ENCODE assay signal across 20 cellular contexts in the genomic region with DNA sequence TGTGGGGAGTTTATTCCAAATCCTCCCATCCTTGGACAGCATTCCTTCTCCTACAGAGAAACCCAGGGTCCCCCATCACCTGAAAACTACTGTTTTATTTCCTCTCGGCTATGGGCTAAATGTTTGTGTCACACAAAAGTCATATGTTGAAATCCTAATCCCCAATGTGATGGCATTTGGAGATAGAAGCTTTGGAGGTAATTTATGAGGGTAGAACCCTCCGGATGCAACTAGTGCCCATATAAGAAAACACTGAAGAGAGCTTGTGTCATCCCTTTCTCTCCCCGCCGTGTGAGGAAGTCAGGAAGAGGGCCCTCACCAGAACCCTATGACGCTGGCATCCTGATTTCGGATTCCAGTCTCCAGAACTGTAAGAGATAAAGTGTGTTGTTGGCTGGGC.
A peak's percentile ranks its signal among the peaks of the same experiment; 100 is the strongest.
DNase-seq lines count a peak whose midpoint lies in the region; ATAC-seq and TF ChIP-seq lines count a peak whose summit lies in the region.
"Had no signal": no experiment of that assay in that cellular context is flagged by ENCODE, and none has a peak within 500 bp of the region (broad histone marks: within the 10 kb centered on the region; RNA-seq: fewer than 3 reads in every experiment).

No MANE protein-coding gene starts in this region.

- no peak overlapping the region for H2BK120ac ChIP-seq in trophoblast cell (ENCODE audit: insufficient read depth, low read length, poor library complexity)

- H3K27me3 Mint-ChIP-seq in endodermal cell (ENCODE audit: insufficient read depth), result peaks cover 12% of the 10 kb centered on the region
- peaks cover 6 to 28% of the 10 kb centered on the region in 2 donors for H3K27me3 Mint-ChIP-seq in CD8-positive, alpha-beta memory T cell

- H3K9ac ChIP-seq in HCT116 (ENCODE audit: low read length) (no peak overlapping the region), endodermal cell (ENCODE audit: extremely low read depth, low read length, poor library complexity, severe bottlenecking) (no peak overlapping the region), trophoblast cell (ENCODE audit: low read length) (no peak overlapping the region)
- H3K9ac ChIP-seq: BLaER1 had no signal

- no peak for TF ChIP-seq CTCF in HCT116 (IDR thresholded peaks at IDR 0.05 in 2 of 3, conservative IDR thresholded peaks at IDR 0.05 in 1 of 3; ENCODE audit: borderline replicate concordance in 1 of 3, insufficient read depth in 1 of 3, low read depth in 2 of 3, low read length in 2 of 3)
- no peak for TF ChIP-seq CTCF in endodermal cell (conservative IDR thresholded peaks at IDR 0.05)

- H4K20me1 ChIP-seq in HCT116 (ENCODE audit: insufficient read depth), result no peaks in the 10 kb centered on the region
- H4K20me1 ChIP-seq: BLaER1 had no signal

- H3K4me3 ChIP-seq in HCT116 (replicated peaks in 1 of 2; ENCODE audit: low read depth in 1 of 2, low read length in 2 of 2), result no peak overlapping the region
- peak overlapping the region; percentile 56 for H3K4me3 ChIP-seq in endodermal cell (ENCODE audit: low read length)
- 0 out of 2 replicates have a peak overlapping the region, but pooled peaks have one; percentile 17 for H3K4me3 ChIP-seq in iPS-18c (ENCODE audit: insufficient read depth, low read depth, low read length)
- H3K4me3 ChIP-seq in trophoblast cell (ENCODE audit: low read depth, low read length), result no peak overlapping the region
- H3K4me3 ChIP-seq in CD8-positive, alpha-beta memory T cell (ENCODE audit: low read length), result no peak overlapping the region
- H3K4me3 ChIP-seq: BLaER1 had no signal

- no peak overlapping the region for H2BK5ac ChIP-seq in trophoblast cell (ENCODE audit: low read depth, low read length, poor library complexity)

- H3K9me2 ChIP-seq in HCT116 (ENCODE audit: insufficient read depth), result no peaks in the 10 kb centered on the region

- H3K4me1 ChIP-seq in HCT116 (ENCODE audit: control insufficient read depth in 1 of 2, insufficient read depth in 2 of 2, low read length in 2 of 2) (no peaks in the 10 kb centered on the region), endodermal cell (ENCODE audit: control insufficient read depth, insufficient read depth, low read length) (no peaks in the 10 kb centered on the region), trophoblast cell (ENCODE audit: control insufficient read depth in 1 of 2, insufficient read depth in 2 of 2, low read length in 2 of 2) (no peaks in the 10 kb centered on the region)
- H3K4me1 ChIP-seq in CD8-positive, alpha-beta memory T cell (ENCODE audit: insufficient read depth, low read length), result no peaks in the 10 kb centered on the region
- H3K4me1 ChIP-seq: BLaER1 had no signal

- H2AK5ac ChIP-seq in trophoblast cell (ENCODE audit: low read length), result no peak overlapping the region

- H3K27me3 ChIP-seq in HCT116 (ENCODE audit: insufficient read depth, low read length) (no peaks in the 10 kb centered on the region), endodermal cell (ENCODE audit: control insufficient read depth, insufficient read depth, low read length, poor library complexity, severe bottlenecking) (peaks cover 14% of the 10 kb centered on the region), trophoblast cell (ENCODE audit: insufficient read depth, low read length) (no peaks in the 10 kb centered on the region)
- no peaks in the 10 kb centered on the region for H3K27me3 ChIP-seq in CD8-positive, alpha-beta memory T cell (ENCODE audit: insufficient read depth, low read length, poor library complexity, severe bottlenecking)
- H3K27me3 ChIP-seq: BE2C, BLaER1 had no signal

- DNase-seq in HCT116 (ENCODE audit: low read depth, low spot score) (no peak), endodermal cell (no peak), trophoblast cell (peak; percentile 85 to 93), T-helper 9 cell (no peak), islet precursor cell (no peak)
- DNase-seq in CD8-positive, alpha-beta memory T cell, result no peak
- DNase-seq: 8988T; ACHN; BE2C; C1 segment of cervical spinal cord; Calu3; CD4-positive, CD25-positive, alpha-beta regulatory T cell; CD8-positive, alpha-beta T cell; COR-L47; DMS79 treated with DMSO at 0.1 percent for 48 hours; GF-D8 had no signal

- CTCF ChIA-PET in HCT116 (lab: Charles Lee), result no interaction called here
- CTCF ChIA-PET in CD8-positive, alpha-beta memory T cell (lab: Charles Lee), result no interaction called here

- no peak overlapping the region for H3K23ac ChIP-seq in trophoblast cell (ENCODE audit: low read length)

- RAD21 ChIA-PET in HCT116 (lab: Charles Lee; ENCODE audit: low non-redundant PET in 1 of 2, low total read pairs in 2 of 2, uncharacterized antibody in 2 of 2, unreplicated experiment in 2 of 2), result no interaction called here

- H3K18ac ChIP-seq in trophoblast cell (ENCODE audit: low read length), result no peak overlapping the region

- TF ChIP-seq POLR2A in HCT116 (IDR thresholded peaks at IDR 0.05; ENCODE audit: borderline replicate concordance, extremely low read depth, insufficient read depth, insufficient read length), result no peak

- H3K36me3 ChIP-seq in HCT116 (ENCODE audit: control insufficient read depth in 1 of 2, insufficient read depth in 2 of 2, low read length in 2 of 2) (no peaks in the 10 kb centered on the region), endodermal cell (ENCODE audit: control insufficient read depth, insufficient read depth, low read length) (no peaks in the 10 kb centered on the region), trophoblast cell (ENCODE audit: control insufficient read depth in 1 of 2, insufficient read depth in 2 of 2, low read length in 2 of 2) (no peaks in the 10 kb centered on the region)
- no peaks in the 10 kb centered on the region for H3K36me3 ChIP-seq in CD8-positive, alpha-beta memory T cell (ENCODE audit: insufficient read depth, low read length)
- H3K36me3 ChIP-seq: BE2C, BLaER1 had no signal

- no peak overlapping the region for H3K27ac ChIP-seq in HCT116 (ENCODE audit: low read depth, low read length)
- H3K27ac ChIP-seq in endodermal cell (ENCODE audit: low read depth, low read length), result no peak overlapping the region
- no peak overlapping the region for H3K27ac ChIP-seq in trophoblast cell (ENCODE audit: low read depth, low read length)
- H3K27ac ChIP-seq in CD8-positive, alpha-beta memory T cell (ENCODE audit: low read depth, low read length), result no peak overlapping the region
- H3K27ac ChIP-seq: BLaER1 had no signal

- H3K9me3 ChIP-seq in HCT116 (ENCODE audit: control insufficient read depth in 1 of 2, insufficient read depth in 1 of 2, low read depth in 1 of 2, low read length in 2 of 2) (no peaks in the 10 kb centered on the region), endodermal cell (ENCODE audit: control insufficient read depth, low read length) (peaks cover 10% of the 10 kb centered on the region), iPS-18c (ENCODE audit: control insufficient read depth, insufficient read depth, low read length) (peaks cover 17% of the 10 kb centered on the region), trophoblast cell (ENCODE audit: insufficient read depth, low read depth, low read length) (peaks cover 2% of the 10 kb centered on the region)
- H3K9me3 ChIP-seq in CD8-positive, alpha-beta memory T cell (ENCODE audit: low read length), result no peaks in the 10 kb centered on the region

- POLR2A ChIA-PET in HCT116 (lab: Charles Lee), result no interaction called here
- POLR2A ChIA-PET in CD8-positive, alpha-beta memory T cell (lab: Charles Lee), result no interaction called here

- no TSS peak for BruUV-seq in HCT116 (replicated peaks; lab: Mats Ljungman, UMichigan)

- ATAC-seq in HCT116 (no peak), HG02981 (IDR thresholded peaks at IDR 0.05; ENCODE audit: unreplicated experiment) (no peak)
- ATAC-seq: CD8-positive, alpha-beta T cell had no signal

- H3K4ac ChIP-seq in trophoblast cell (ENCODE audit: low read depth, low read length), result no peak overlapping the region

- no peak overlapping the region for H4K12ac ChIP-seq in trophoblast cell (ENCODE audit: low read depth, low read length)

- peaks cover 31% of the 10 kb centered on the region for H3K9me3 Mint-ChIP-seq in endodermal cell
- H3K9me3 Mint-ChIP-seq in CD8-positive, alpha-beta memory T cell, result peaks cover 0 to 6% (median 2%) of the 10 kb centered on the region in 5 donors
- H3K9me3 Mint-ChIP-seq: CD8-positive, alpha-beta T cell had no signal

- H4K8ac ChIP-seq in trophoblast cell (ENCODE audit: low read depth, low read length), result no peak overlapping the region

- peaks cover 19% of the 10 kb centered on the region for H3K4me1 Mint-ChIP-seq in endodermal cell
- no peaks in the 10 kb centered on the region for H3K4me1 Mint-ChIP-seq in CD8-positive, alpha-beta memory T cell
- H3K4me1 Mint-ChIP-seq: CD4-positive, CD25-positive, alpha-beta regulatory T cell had no signal

- H3K79me2 ChIP-seq in HCT116 (ENCODE audit: insufficient read depth, low read length) (no peaks in the 10 kb centered on the region), trophoblast cell (ENCODE audit: control insufficient read depth, insufficient read depth, low read length, poor library complexity) (no peaks in the 10 kb centered on the region)

- H2AFZ ChIP-seq in HCT116 (ENCODE audit: low read depth, low read length, poor library complexity, severe bottlenecking) (peak overlapping the region; percentile 67), trophoblast cell (ENCODE audit: insufficient read depth, low read length, poor library complexity) (no peak overlapping the region)

- no peak overlapping the region for H3K4me3 Mint-ChIP-seq in endodermal cell
- peak overlapping the region in 1 of 7 donors; percentile 13 for H3K4me3 Mint-ChIP-seq in CD8-positive, alpha-beta memory T cell
- H3K4me3 Mint-ChIP-seq: CD14-positive monocyte; CD4-positive, CD25-positive, alpha-beta regulatory T cell; CD8-positive, alpha-beta T cell had no signal

- no peak overlapping the region for H3K14ac ChIP-seq in trophoblast cell (ENCODE audit: low read length)

- TF ChIP-seq RAD21 in HCT116 (IDR thresholded peaks at IDR 0.05; ENCODE audit: low read depth), result no peak

- H2BK12ac ChIP-seq in trophoblast cell (ENCODE audit: low read length), result no peak overlapping the region

- H4K91ac ChIP-seq in trophoblast cell (ENCODE audit: low read depth, low read length), result peak overlapping the region; percentile 11

- peaks cover 4% of the 10 kb centered on the region for H3K36me3 Mint-ChIP-seq in endodermal cell (ENCODE audit: low read depth)
- H3K36me3 Mint-ChIP-seq in CD8-positive, alpha-beta memory T cell, result no peaks in the 10 kb centered on the region
- H3K36me3 Mint-ChIP-seq: CD4-positive, CD25-positive, alpha-beta regulatory T cell; CD8-positive, alpha-beta T cell had no signal

- H3K4me2 ChIP-seq in HCT116 (ENCODE audit: low read length) (no peak overlapping the region), trophoblast cell (ENCODE audit: low read length) (no peak overlapping the region)
- H3K4me2 ChIP-seq: BLaER1 had no signal

- no peaks in the 10 kb centered on the region for H3K79me1 ChIP-seq in trophoblast cell (ENCODE audit: low read length)

- no peak overlapping the region for H3K27ac Mint-ChIP-seq in endodermal cell
- no peak overlapping the region for H3K27ac Mint-ChIP-seq in CD8-positive, alpha-beta memory T cell
- H3K27ac Mint-ChIP-seq: CD14-positive monocyte; CD4-positive, CD25-positive, alpha-beta regulatory T cell; CD8-positive, alpha-beta T cell had no signal

- 83 to 86% methylated on average over 4 to 6 of the region's 6 CpGs for WGBS in endodermal cell (ENCODE audit: insufficient coverage in 1 of 2, insufficient read length in 1 of 2), 2 experiments
- whole genome bisulfite sequencing in trophoblast cell (ENCODE audit: extremely low coverage, insufficient coverage, insufficient read length), result no CpG with 5 or more reads among the region's 6 CpGs

- intact Hi-C loops in HCT116 (cut with micrococcal nuclease), result no loop called here

Comparison
In these comparisons a context has a peak if more than half of its experiments do, and no peak if none do; other contexts are left out.
1. DNase-seq: peak in trophoblast cell (2 of 2); none in HCT116 (single experiment), endodermal cell (single experiment), CD8-positive, alpha-beta memory T cell (0 of 5), T-helper 9 cell (single experiment) and islet precursor cell (single experiment).
2. H3K4me3 ChIP-seq: peak in endodermal cell (single experiment) and iPS-18c (single experiment); none in HCT116 (0 of 2), trophoblast cell (single experiment) and CD8-positive, alpha-beta memory T cell (single experiment).